8 cellular contexts compared by ENCODE assay signal in the genomic region with DNA sequence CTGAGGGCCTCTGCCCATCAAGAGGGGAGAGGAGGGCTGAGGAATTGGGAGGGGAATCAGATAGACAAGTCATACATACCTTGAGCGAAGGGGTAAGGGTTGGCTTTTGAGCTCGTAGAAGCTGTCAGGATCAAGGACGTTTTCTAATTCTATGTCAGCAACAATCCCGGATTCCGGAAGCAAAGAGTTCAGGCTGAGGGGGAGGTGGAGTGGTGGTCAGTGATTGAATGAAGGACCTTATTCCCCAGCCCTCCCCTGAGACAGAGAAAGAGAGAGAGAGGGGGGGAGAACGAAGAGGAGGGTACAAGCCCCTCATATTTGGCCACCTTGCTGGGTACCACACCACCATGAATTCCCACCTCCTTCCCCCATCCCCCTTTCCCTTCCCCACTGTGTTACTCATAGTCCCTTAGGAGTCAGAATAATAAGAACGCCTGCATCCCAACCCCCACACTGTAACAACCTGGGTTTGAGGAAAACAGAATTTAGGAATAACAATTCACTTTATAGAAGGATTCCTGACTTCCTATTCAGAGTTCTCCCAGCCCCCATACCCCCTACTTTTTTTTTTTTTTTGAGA.
DNase-seq lines count a peak whose midpoint lies in the region; TF ChIP-seq lines count a peak whose summit lies in the region.

No MANE protein-coding gene starts in this region.

- peak overlapping the region; percentile 79 for H3K27ac ChIP-seq in SK-N-MC

- H3K9ac ChIP-seq in SK-N-MC (ENCODE audit: insufficient read length) = peak overlapping the region; percentile 43

- H3K4me3 ChIP-seq in SK-N-MC (peak overlapping the region; percentile 81), retinal pigment epithelial cell (ENCODE audit: low read length) (peak overlapping the region; percentile 21)

- H3K9me3 ChIP-seq in SK-N-MC (ENCODE audit: low read depth, low read length) = no peaks in the 10 kb centered on the region

- peaks cover 28% of the 10 kb centered on the region for H3K36me3 ChIP-seq in SK-N-MC (ENCODE audit: insufficient read depth, low read length)

- DNase-seq in EL (peak; percentile 40), SK-N-MC (ENCODE audit: low read depth, low spot score) (no peak), fibroblast of peridontal ligament (ENCODE audit: extremely low read depth) (peak; percentile 11), retinal pigment epithelial cell (ENCODE audit: low read depth) (no peak), midbrain (lab: John Stamatoyannopoulos, UW) (no peak), GM03348 (ENCODE audit: low spot score) (no peak), hepatic stellate cell (ENCODE audit: low spot score) (no peak), foreskin melanocyte (no peak)

- no peak for TF ChIP-seq CTCF in retinal pigment epithelial cell (conservative IDR thresholded peaks at IDR 0.05; ENCODE audit: low read depth, low read length)

Comparison
In these comparisons a context has a peak if more than half of its experiments do, and no peak if none do; other contexts are left out.
1. DNase-seq: peak in EL (single experiment) and fibroblast of peridontal ligament (single experiment); none in SK-N-MC (single experiment), retinal pigment epithelial cell (single experiment), midbrain (single experiment), GM03348 (single experiment), hepatic stellate cell (single experiment) and foreskin melanocyte (single experiment).